Comparison of ENCODE assay signal across 2 cellular contexts in the genomic region with DNA sequence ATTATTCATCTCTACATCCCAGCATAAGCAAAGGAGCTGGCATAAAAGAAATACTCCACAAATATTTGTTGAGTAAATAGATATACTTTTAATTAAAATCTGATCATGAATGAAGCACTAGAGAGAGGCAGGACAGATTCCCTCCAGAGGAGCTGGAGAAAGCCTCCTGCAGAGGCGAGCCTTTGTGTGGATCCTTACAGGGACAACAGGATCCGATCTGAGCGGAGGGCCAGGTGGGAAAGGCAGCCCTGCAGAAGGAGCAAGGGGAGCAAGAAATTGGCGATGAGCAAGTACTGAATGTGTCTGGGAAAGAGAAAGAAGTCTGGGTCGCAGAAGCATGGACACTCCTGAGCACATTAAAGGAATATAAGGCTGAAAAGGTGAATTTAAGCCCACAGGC.
TF ChIP-seq lines count a peak whose summit lies in the region.

No MANE protein-coding gene starts in this region.

TF ChIP-seq in IMR-90, 13 proteins besides CTCF, POLR2A, EP300 and RAD21:
- TF ChIP-seq RCOR1 (IDR thresholded peaks at IDR 0.05; ENCODE audit: insufficient replicate concordance, low read length) = no peak
- TF ChIP-seq FOS (IDR thresholded peaks at IDR 0.05; ENCODE audit: low read depth, low read length) = no peak
- TF ChIP-seq MAFK (IDR thresholded peaks at IDR 0.05; ENCODE audit: low read depth, low read length) = no peak
- no peak for TF ChIP-seq SMC3 (IDR thresholded peaks at IDR 0.05; ENCODE audit: low read depth, low read length)
- no peak for TF ChIP-seq MAZ (IDR thresholded peaks at IDR 0.05; ENCODE audit: borderline replicate concordance, low read depth, low read length)
- no peak for TF ChIP-seq CEBPB (IDR thresholded peaks at IDR 0.05; ENCODE audit: low read depth, low read length)
- no peak for TF ChIP-seq RFX5 (IDR thresholded peaks at IDR 0.05; ENCODE audit: low read depth, low read length)
- TF ChIP-seq NFE2L2 (IDR thresholded peaks at IDR 0.05; ENCODE audit: low read depth, low read length) = no peak
- TF ChIP-seq BHLHE40 (IDR thresholded peaks at IDR 0.05; ENCODE audit: low read depth, low read length) = no peak

TF ChIP-seq in H1, 55 proteins besides CTCF, POLR2A, EP300 and RAD21:
- TF ChIP-seq RFX5 (IDR thresholded peaks at IDR 0.05; ENCODE audit: borderline replicate concordance, low read depth, low read length) = no peak
- TF ChIP-seq SIX5 (IDR thresholded peaks at IDR 0.05; ENCODE audit: low read depth, low read length) = no peak
- no peak for TF ChIP-seq SP4 (IDR thresholded peaks at IDR 0.05; ENCODE audit: low read length)
- no peak for TF ChIP-seq RBBP5 (IDR thresholded peaks at IDR 0.05; ENCODE audit: borderline replicate concordance, low read depth, low read length)
- TF ChIP-seq KDM4A (IDR thresholded peaks at IDR 0.05; ENCODE audit: low read depth, low read length, severe bottlenecking) = no peak
- TF ChIP-seq ZNF274 (IDR thresholded peaks at IDR 0.05; ENCODE audit: borderline replicate concordance, extremely low read depth, low read length) = no peak
- no peak for TF ChIP-seq NRF1 (IDR thresholded peaks at IDR 0.05; ENCODE audit: low read depth, low read length)
- TF ChIP-seq ATF3 (IDR thresholded peaks at IDR 0.05; ENCODE audit: insufficient read depth, low read depth, low read length) = no peak
- TF ChIP-seq CHD2 (IDR thresholded peaks at IDR 0.05; ENCODE audit: low read length) = no peak
- no peak for TF ChIP-seq JUN (IDR thresholded peaks at IDR 0.05; ENCODE audit: low read depth, low read length)
- TF ChIP-seq KDM1A (IDR thresholded peaks at IDR 0.05; ENCODE audit: borderline replicate concordance, low read length) = no peak
- TF ChIP-seq CBX8 (IDR thresholded peaks at IDR 0.05; ENCODE audit: borderline replicate concordance, low read depth, low read length) = no peak
- no peak for TF ChIP-seq CREB1 (IDR thresholded peaks at IDR 0.05)
- no peak for TF ChIP-seq FOSL1 (IDR thresholded peaks at IDR 0.05; ENCODE audit: insufficient read depth, low read depth, low read length)
- TF ChIP-seq BCL11A (IDR thresholded peaks at IDR 0.05; ENCODE audit: low read depth in 2 of 2, low read length in 2 of 2) = no peak
- no peak for TF ChIP-seq SAP30 (IDR thresholded peaks at IDR 0.05; ENCODE audit: insufficient read depth, insufficient replicate concordance, low read length)
- TF ChIP-seq USF2 (IDR thresholded peaks at IDR 0.05; ENCODE audit: low read length) = no peak
